Comparison of ENCODE assay signal across 14 cellular contexts in genomic region chr22:22371031-22371541, GRCh38.
DNase-seq lines count a peak whose midpoint lies in the region; ATAC-seq, FAIRE-seq and TF ChIP-seq lines count a peak whose summit lies in the region.
"Had no signal": no experiment of that assay in that cellular context is flagged by ENCODE, and none has a peak within 500 bp of the region (broad histone marks: within the 10 kb centered on the region; RNA-seq: fewer than 3 reads in every experiment).

No MANE protein-coding gene starts in this region.

- no peak for TF ChIP-seq POLR2A in GM12892 (IDR thresholded peaks at IDR 0.05; ENCODE audit: low read depth, low read length)

- H3K27ac ChIP-seq in AG04450 (ENCODE audit: low read depth, low read length) (no peak overlapping the region), neural progenitor cell (no peak overlapping the region)
- H3K27ac ChIP-seq: gastroesophageal sphincter had no signal

- H3K4me2 ChIP-seq in neural progenitor cell = no peak overlapping the region

- intact Hi-C loops in natural killer cell (cut with micrococcal nuclease) = no loop called here

- H3K4me3 ChIP-seq in AG04450 (ENCODE audit: low read depth, low read length) (no peak overlapping the region), neural progenitor cell (no peak overlapping the region)
- H3K4me3 ChIP-seq: gastroesophageal sphincter had no signal

- H3K27me3 ChIP-seq in AG04450 (ENCODE audit: control insufficient read depth, insufficient read depth, low read length) = peaks cover 11% of the 10 kb centered on the region
- peaks cover 100% of the 10 kb centered on the region for H3K27me3 ChIP-seq in neural progenitor cell

- no peak overlapping the region for H3K4me3 Mint-ChIP-seq in WTC11
- no peak overlapping the region for H3K4me3 Mint-ChIP-seq in neural progenitor cell
- no peak overlapping the region for H3K4me3 Mint-ChIP-seq in natural killer cell
- H3K4me3 Mint-ChIP-seq: neural crest cell had no signal

- H3K9ac ChIP-seq in neural progenitor cell = no peak overlapping the region

- peak; percentile 83 for FAIRE-seq in GM12892 (lab: Jason Lieb, UNC)

- H3K27me3 Mint-ChIP-seq in WTC11 (ENCODE audit: low read depth) (peaks cover 100% of the 10 kb centered on the region), neural progenitor cell (ENCODE audit: insufficient read depth, low read depth) (peaks cover 6% of the 10 kb centered on the region), natural killer cell (ENCODE audit: low read depth in 2 of 2) (peaks cover 30 to 43% of the 10 kb centered on the region in 2 donors)

- no peaks in the 10 kb centered on the region for H3K9me3 Mint-ChIP-seq in WTC11
- H3K9me3 Mint-ChIP-seq in neural progenitor cell = no peaks in the 10 kb centered on the region
- no peaks in the 10 kb centered on the region for H3K9me3 Mint-ChIP-seq in natural killer cell
- H3K9me3 Mint-ChIP-seq: neural crest cell had no signal

- H3K27ac Mint-ChIP-seq in WTC11 (no peak overlapping the region), neural progenitor cell (no peak overlapping the region), natural killer cell (no peak overlapping the region)

- DNase-seq in AG04450 (ENCODE audit: low read depth, low spot score) (no peak), GM12892 (ENCODE audit: insufficient read length) (no peak), WTC11 (ENCODE audit: low spot score) (no peak), left kidney (ENCODE audit: low read depth, low spot score) (peak; percentile 40), neural progenitor cell (ENCODE audit: low spot score) (no peak), NCI-H510A (lab: John Stamatoyannopoulos, UW) (no peak), natural killer cell (no peak), putamen (ENCODE audit: low spot score) (no peak)
- DNase-seq: activated CD4-positive, alpha-beta T cell treated with anti-CD3 and anti-CD28 coated beads, Interleukin-2, amount 50 U/mL, for 1 hour; effector CD8-positive, alpha-beta T cell; GOT3; NCI-H1092 treated with DMSO at 0.1 percent for 48 hours had no signal

- H3K36me3 Mint-ChIP-seq in WTC11 (no peaks in the 10 kb centered on the region), neural progenitor cell (no peaks in the 10 kb centered on the region), natural killer cell (no peaks in the 10 kb centered on the region)

- peak; percentile 22; the same call in 1 of the 2 replicates for TF ChIP-seq CTCF in AG04450 (IDR thresholded peaks at IDR 0.05; ENCODE audit: low read depth, low read length)
- TF ChIP-seq CTCF in WTC11 (IDR thresholded peaks at IDR 0.05) = no peak
- TF ChIP-seq CTCF in neural progenitor cell (IDR thresholded peaks at IDR 0.05) = no peak
- no peak for TF ChIP-seq CTCF in natural killer cell (IDR thresholded peaks at IDR 0.05)

- no peak overlapping the region for H2AFZ ChIP-seq in neural progenitor cell (replicated peaks)

- POLR2A ChIA-PET in AG04450 (lab: Yijun Ruan, JAX) = no interaction called here
- POLR2A ChIA-PET in WTC11 (lab: Charles Lee) = no interaction called here

- peak; percentile 88 for ATAC-seq in WTC11
- no peak for ATAC-seq in natural killer cell
- ATAC-seq: gastroesophageal sphincter had no signal

- H3K4me1 ChIP-seq in neural progenitor cell = peaks cover 7% of the 10 kb centered on the region

- CTCF ChIA-PET in AG04450 (lab: Charles Lee) (no interaction called here), WTC11 (lab: Charles Lee) (interaction anchor here (0.7 kb wide), 1 partner anchor 14 kb away, joined by 3 read pairs; no protein-coding TSS in a partner anchor)

- H3K4me1 Mint-ChIP-seq in WTC11 (no peaks in the 10 kb centered on the region), neural progenitor cell (peaks cover 19% of the 10 kb centered on the region), natural killer cell (no peaks in the 10 kb centered on the region)

- no peaks in the 10 kb centered on the region for H3K79me2 ChIP-seq in neural progenitor cell (ENCODE audit: low read depth)

- H4K20me1 ChIP-seq in neural progenitor cell (ENCODE audit: low read depth) = no peaks in the 10 kb centered on the region

- H3K9me3 ChIP-seq in AG04450 (ENCODE audit: control insufficient read depth, insufficient read depth, low read length) = no peaks in the 10 kb centered on the region
- H3K9me3 ChIP-seq in neural progenitor cell (ENCODE audit: low read depth) = no peaks in the 10 kb centered on the region
- H3K9me3 ChIP-seq: gastroesophageal sphincter had no signal

- no peaks in the 10 kb centered on the region for H3F3A ChIP-seq in neural progenitor cell (ENCODE audit: low read depth)

- no peaks in the 10 kb centered on the region for H3K36me3 ChIP-seq in neural progenitor cell
- H3K36me3 ChIP-seq: gastroesophageal sphincter had no signal

TF ChIP-seq in WTC11, 78 proteins besides CTCF, POLR2A, EP300 and RAD21 (continues in another document):
- TF ChIP-seq USF1 (CRISPR knock-in tag; IDR thresholded peaks at IDR 0.05) (no peak), JUN (CRISPR knock-in tag; IDR thresholded peaks at IDR 0.05) (no peak), ATF6 (CRISPR knock-in tag; IDR thresholded peaks at IDR 0.05) (no peak), MAX (CRISPR knock-in tag; IDR thresholded peaks at IDR 0.05) (no peak), HMGXB4 (CRISPR knock-in tag; IDR thresholded peaks at IDR 0.05) (no peak), ERG (CRISPR knock-in tag; IDR thresholded peaks at IDR 0.05) (no peak)
